1 cellular context compared by ENCODE assay signal in genomic region chr10:55800607-55801241, GRCh38.
TF ChIP-seq lines count a peak whose summit lies in the region.

No MANE protein-coding gene starts in this region.

TF ChIP-seq in A549, 52 proteins besides CTCF, POLR2A, EP300 and RAD21 (continued from another document):
- TF ChIP-seq, protein P1, sequence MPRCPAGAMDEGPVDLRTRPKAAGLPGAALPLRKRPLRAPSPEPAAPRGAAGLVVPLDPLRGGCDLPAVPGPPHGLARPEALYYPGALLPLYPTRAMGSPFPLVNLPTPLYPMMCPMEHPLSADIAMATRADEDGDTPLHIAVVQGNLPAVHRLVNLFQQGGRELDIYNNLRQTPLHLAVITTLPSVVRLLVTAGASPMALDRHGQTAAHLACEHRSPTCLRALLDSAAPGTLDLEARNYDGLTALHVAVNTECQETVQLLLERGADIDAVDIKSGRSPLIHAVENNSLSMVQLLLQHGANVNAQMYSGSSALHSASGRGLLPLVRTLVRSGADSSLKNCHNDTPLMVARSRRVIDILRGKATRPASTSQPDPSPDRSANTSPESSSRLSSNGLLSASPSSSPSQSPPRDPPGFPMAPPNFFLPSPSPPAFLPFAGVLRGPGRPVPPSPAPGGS (IDR thresholded peaks at IDR 0.05): no peak
- no peak for TF ChIP-seq CHD4 (IDR thresholded peaks at IDR 0.05; ENCODE audit: borderline replicate concordance)
- no peak for TF ChIP-seq FOSL2 (IDR thresholded peaks at IDR 0.05)
- no peak for TF ChIP-seq FOSL2 (CRISPR knock-in tag; IDR thresholded peaks at IDR 0.05)
- TF ChIP-seq MYC (IDR thresholded peaks at IDR 0.05; ENCODE audit: borderline replicate concordance, low read length): no peak
- TF ChIP-seq TP53 (CRISPR knock-in tag; IDR thresholded peaks at IDR 0.05): no peak
- TF ChIP-seq GATA3 (IDR thresholded peaks at IDR 0.05; ENCODE audit: borderline replicate concordance): no peak
- TF ChIP-seq REST (IDR thresholded peaks at IDR 0.05): no peak
- no peak for TF ChIP-seq ZSCAN20 (CRISPR knock-in tag; IDR thresholded peaks at IDR 0.05)
- no peak for TF ChIP-seq HDAC2 (IDR thresholded peaks at IDR 0.05)
- TF ChIP-seq ESRRA (IDR thresholded peaks at IDR 0.05; ENCODE audit: borderline replicate concordance, low read length): no peak
- TF ChIP-seq MAFK (IDR thresholded peaks at IDR 0.05; ENCODE audit: partially characterized antibody): no peak
